Comparison of ENCODE assay signal across 1 cellular context in the genomic region with DNA sequence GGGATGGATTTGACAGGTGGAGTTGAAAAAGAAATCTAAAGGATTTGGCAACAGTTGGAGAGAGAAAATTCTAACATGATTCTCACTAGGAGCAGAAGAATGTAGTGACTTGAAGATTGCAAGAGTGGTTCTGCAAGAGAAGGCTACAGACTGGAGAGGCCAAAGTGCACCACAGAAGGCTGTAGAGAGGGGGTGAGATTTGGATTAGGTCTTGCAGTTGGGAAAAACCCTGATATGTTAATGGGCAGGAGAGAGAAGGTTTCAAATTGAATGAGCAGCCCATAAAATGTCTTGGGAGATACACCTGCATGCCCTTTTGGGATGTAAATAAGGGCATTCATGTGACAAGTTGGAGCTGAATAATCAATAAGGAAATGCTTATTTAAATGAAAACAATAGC.
TF ChIP-seq lines count a peak whose summit lies in the region.

No MANE protein-coding gene starts in this region.

TF ChIP-seq in GM12878, 131 proteins besides CTCF, POLR2A, EP300 and RAD21:
- TF ChIP-seq, protein P1, sequence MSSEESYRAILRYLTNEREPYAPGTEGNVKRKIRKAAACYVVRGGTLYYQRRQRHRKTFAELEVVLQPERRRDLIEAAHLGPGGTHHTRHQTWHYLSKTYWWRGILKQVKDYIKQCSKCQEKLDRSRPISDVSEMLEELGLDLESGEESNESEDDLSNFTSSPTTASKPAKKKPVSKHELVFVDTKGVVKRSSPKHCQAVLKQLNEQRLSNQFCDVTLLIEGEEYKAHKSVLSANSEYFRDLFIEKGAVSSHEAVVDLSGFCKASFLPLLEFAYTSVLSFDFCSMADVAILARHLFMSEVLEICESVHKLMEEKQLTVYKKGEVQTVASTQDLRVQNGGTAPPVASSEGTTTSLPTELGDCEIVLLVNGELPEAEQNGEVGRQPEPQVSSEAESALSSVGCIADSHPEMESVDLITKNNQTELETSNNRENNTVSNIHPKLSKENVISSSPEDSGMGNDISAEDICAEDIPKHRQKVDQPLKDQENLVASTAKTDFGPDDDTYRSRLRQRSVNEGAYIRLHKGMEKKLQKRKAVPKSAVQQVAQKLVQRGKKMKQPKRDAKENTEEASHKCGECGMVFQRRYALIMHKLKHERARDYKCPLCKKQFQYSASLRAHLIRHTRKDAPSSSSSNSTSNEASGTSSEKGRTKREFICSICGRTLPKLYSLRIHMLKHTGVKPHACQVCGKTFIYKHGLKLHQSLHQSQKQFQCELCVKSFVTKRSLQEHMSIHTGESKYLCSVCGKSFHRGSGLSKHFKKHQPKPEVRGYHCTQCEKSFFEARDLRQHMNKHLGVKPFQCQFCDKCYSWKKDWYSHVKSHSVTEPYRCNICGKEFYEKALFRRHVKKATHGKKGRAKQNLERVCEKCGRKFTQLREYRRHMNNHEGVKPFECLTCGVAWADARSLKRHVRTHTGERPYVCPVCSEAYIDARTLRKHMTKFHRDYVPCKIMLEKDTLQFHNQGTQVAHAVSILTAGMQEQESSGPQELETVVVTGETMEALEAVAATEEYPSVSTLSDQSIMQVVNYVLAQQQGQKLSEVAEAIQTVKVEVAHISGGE (CRISPR knock-in tag; IDR thresholded peaks at IDR 0.05): no peak
- TF ChIP-seq NR2C1 (IDR thresholded peaks at IDR 0.05) (no peak), FOXK2 (IDR thresholded peaks at IDR 0.05) (no peak)
- TF ChIP-seq, protein P2, sequence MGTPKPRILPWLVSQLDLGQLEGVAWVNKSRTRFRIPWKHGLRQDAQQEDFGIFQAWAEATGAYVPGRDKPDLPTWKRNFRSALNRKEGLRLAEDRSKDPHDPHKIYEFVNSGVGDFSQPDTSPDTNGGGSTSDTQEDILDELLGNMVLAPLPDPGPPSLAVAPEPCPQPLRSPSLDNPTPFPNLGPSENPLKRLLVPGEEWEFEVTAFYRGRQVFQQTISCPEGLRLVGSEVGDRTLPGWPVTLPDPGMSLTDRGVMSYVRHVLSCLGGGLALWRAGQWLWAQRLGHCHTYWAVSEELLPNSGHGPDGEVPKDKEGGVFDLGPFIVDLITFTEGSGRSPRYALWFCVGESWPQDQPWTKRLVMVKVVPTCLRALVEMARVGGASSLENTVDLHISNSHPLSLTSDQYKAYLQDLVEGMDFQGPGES (IDR thresholded peaks at IDR 0.05): no peak
